In genomic region chr3:50249459-50249858, GRCh38 we compare ENCODE assay signal across 19 cellular contexts. TPM values are rescaled to one million over a fixed set of nuclear protein-coding genes. Genes with fewer than 3 reads are reported as not detected.
A peak's percentile ranks its signal among the peaks of the same experiment; 100 is the strongest.
DNase-seq lines count a peak whose midpoint lies in the region; ATAC-seq and TF ChIP-seq lines count a peak whose summit lies in the region.
"Had no signal": no experiment of that assay in that cellular context is flagged by ENCODE, and none has a peak within 500 bp of the region (broad histone marks: within the 10 kb centered on the region; RNA-seq: fewer than 3 reads in every experiment).

No MANE protein-coding gene starts in this region.

- intact Hi-C loops in heart left ventricle (cut with DNase I) (no loop called here), Right ventricle myocardium inferior (cut with DNase I) (no loop called here), tibial artery (cut with DNase I; ENCODE audit: low total_unique reads) (no loop called here)

- ATAC-seq in heart left ventricle (no peak), Right ventricle myocardium inferior (no peak), GM19455 (IDR thresholded peaks at IDR 0.05; ENCODE audit: unreplicated experiment) (no peak), HG03097 (IDR thresholded peaks at IDR 0.05; ENCODE audit: low FRiP score, unreplicated experiment) (no peak)
- ATAC-seq: activated CD4-positive, CD25-positive, alpha-beta regulatory T cell treated with anti-CD3 and anti-CD28 coated beads, Interleukin-2, amount 50 U/mL, for 24 hours; body of pancreas had no signal

- H3K4me1 Mint-ChIP-seq in chondrocyte (ENCODE audit: low read depth) = peaks cover 65% of the 10 kb centered on the region

- H3K27me3 ChIP-seq in heart left ventricle (no peaks in the 10 kb centered on the region), mucosa of stomach (ENCODE audit: control insufficient read depth, insufficient read depth, low read length) (no peaks in the 10 kb centered on the region), tibial artery (no peaks in the 10 kb centered on the region)
- H3K27me3 ChIP-seq: body of pancreas, tibial nerve had no signal

- TF ChIP-seq POLR2A in heart left ventricle (IDR thresholded peaks at IDR 0.05) = no peak

- DNase-seq in heart left ventricle (no peak), Right ventricle myocardium inferior (ENCODE audit: missing footprints) (no peak), chondrocyte (ENCODE audit: low spot score) (no peak), tibial artery (no peak), CD1c-positive myeloid dendritic cell (ENCODE audit: extremely low spot score) (no peak)
- DNase-seq: ACHN; activated T-cell treated with anti-CD3 and anti-CD28 coated beads, Interleukin-2, amount 50 U/mL, for 48 hours; body of pancreas; DMS53; NCI-H2227 treated with DMSO at 0.1 percent for 48 hours; SW 1271 had no signal

- peak overlapping the region; percentile 81 to 99 (median 94) for H3K27ac ChIP-seq in heart left ventricle
- H3K27ac ChIP-seq in tibial artery = peak overlapping the region; percentile 56 to 67

- no peak overlapping the region for H3K4me3 Mint-ChIP-seq in chondrocyte (ENCODE audit: unreplicated experiment)

- H3K4me3 ChIP-seq in heart left ventricle (no peak overlapping the region), mucosa of stomach (ENCODE audit: low read length) (no peak overlapping the region), tibial artery (no peak overlapping the region)
- H3K4me3 ChIP-seq: body of pancreas, tibial nerve had no signal

- H3K9me3 ChIP-seq in heart left ventricle (no peaks in the 10 kb centered on the region), mucosa of stomach (ENCODE audit: control insufficient read depth, low read length) (no peaks in the 10 kb centered on the region), tibial artery (no peaks in the 10 kb centered on the region)
- H3K9me3 ChIP-seq: body of pancreas, tibial nerve had no signal

- no peaks in the 10 kb centered on the region for H3K9me3 Mint-ChIP-seq in chondrocyte (ENCODE audit: low read depth)

- H3K27me3 Mint-ChIP-seq in chondrocyte (ENCODE audit: low read depth) = no peaks in the 10 kb centered on the region

- peaks cover 9% of the 10 kb centered on the region for H3K36me3 Mint-ChIP-seq in chondrocyte (ENCODE audit: low read depth)

- peak overlapping the region; percentile 36 for H3K9ac ChIP-seq in mucosa of stomach (ENCODE audit: low read length)

- H3K36me3 ChIP-seq in heart left ventricle (peaks cover 0 to 81% (median 29%) of the 10 kb centered on the region in 9 donors), mucosa of stomach (ENCODE audit: control insufficient read depth, insufficient read depth, low read length) (no peaks in the 10 kb centered on the region), tibial artery (peaks cover 15 to 29% (median 26%) of the 10 kb centered on the region in 3 donors)

- WGBS in heart left ventricle, 4 donors = 73 to 100% (median 86%) methylated on average over 2 to 5 of the region's 5 CpGs

- H3K4me1 ChIP-seq in heart left ventricle = peaks cover 21 to 100% (median 90%) of the 10 kb centered on the region in 12 donors
- peaks cover 72% of the 10 kb centered on the region for H3K4me1 ChIP-seq in mucosa of stomach (ENCODE audit: control insufficient read depth, insufficient read depth, low read length)
- H3K4me1 ChIP-seq in tibial artery = peaks cover 0 to 82% (median 71%) of the 10 kb centered on the region in 4 donors

- TF ChIP-seq CTCF in heart left ventricle (IDR thresholded peaks at IDR 0.05) = no peak
- no peak for TF ChIP-seq CTCF in chondrocyte (IDR thresholded peaks at IDR 0.05)
- no peak for TF ChIP-seq CTCF in tibial artery (IDR thresholded peaks at IDR 0.05)

- H3K27ac Mint-ChIP-seq in chondrocyte (ENCODE audit: unreplicated experiment) = peak overlapping the region; percentile 68

RNA-seq across cellular contexts. Expression of gene GNAI2, which starts 13.5 kb away (rescaled TPM):
- total RNA-seq in heart left ventricle (100 to 1,000 TPM; 106 to 365 (median 140) TPM), Right ventricle myocardium inferior (153 TPM), chondrocyte (388 to 444 TPM (median 443 TPM) in 3 replicates)
- 100 to 1,000 TPM in 1 of 2 donors, 10 to 100 TPM in 1; 93.2 to 180 TPM for polyA plus RNA-seq in heart left ventricle

RNA-seq across cellular contexts. Expression of gene SEMA3B, which starts 19.5 kb away (rescaled TPM):
- total RNA-seq in heart left ventricle (10 to 100 TPM; 12.9 to 60.1 (median 17.8) TPM), Right ventricle myocardium inferior (19.8 TPM), chondrocyte (9.6 to 16.4 TPM (median 14.9 TPM) in 3 replicates)
- polyA plus RNA-seq in heart left ventricle = 10 to 100 TPM; 21.1 to 37.5 TPM

RNA-seq across cellular contexts. Expression of gene LSMEM2, which starts 29.4 kb away (rescaled TPM):
- total RNA-seq in heart left ventricle = 10 to 100 TPM in 8 of 9 donors, 1 to 10 TPM in 1; 8.8 to 68.3 (median 31.5) TPM
- 10 to 100 TPM in 1 of 2 donors, 1 to 10 TPM in 1; 1.3 to 29.7 TPM for polyA plus RNA-seq in heart left ventricle
- total RNA-seq in Right ventricle myocardium inferior = 29.8 TPM
- total RNA-seq in chondrocyte = not detected in 3 replicates
- total RNA-seq: body of pancreas, endothelial cell of umbilical vein, M059J, mononuclear cell had no signal
- polyA plus RNA-seq: endothelial cell of umbilical vein had no signal

RNA-seq across cellular contexts. Expression of gene IFRD2, which starts 42.8 kb away (rescaled TPM):
- total RNA-seq in heart left ventricle (10 to 100 TPM; 47.5 to 94.9 (median 61.4) TPM), Right ventricle myocardium inferior (69.4 TPM), chondrocyte (38.9 to 54.4 TPM (median 44.0 TPM) in 3 replicates)
- 100 to 1,000 TPM in 1 of 2 donors, 10 to 100 TPM in 1; 80.5 to 106 TPM for polyA plus RNA-seq in heart left ventricle

RNA-seq across cellular contexts. Expression of gene SLC38A3, which starts 44.4 kb away (rescaled TPM):
- 10 to 100 TPM in 3 of 9 donors, 1 to 10 TPM in 6; 3.6 to 14.8 (median 8.4) TPM for total RNA-seq in heart left ventricle
- 1 to 10 TPM; 1.0 to 8.8 TPM for polyA plus RNA-seq in heart left ventricle
- total RNA-seq in Right ventricle myocardium inferior = 10.3 TPM
- total RNA-seq in chondrocyte = 1.00 to 1.9 TPM (median 1.2 TPM) in 3 replicates
- total RNA-seq: mononuclear cell had no signal
